In the genomic region with DNA sequence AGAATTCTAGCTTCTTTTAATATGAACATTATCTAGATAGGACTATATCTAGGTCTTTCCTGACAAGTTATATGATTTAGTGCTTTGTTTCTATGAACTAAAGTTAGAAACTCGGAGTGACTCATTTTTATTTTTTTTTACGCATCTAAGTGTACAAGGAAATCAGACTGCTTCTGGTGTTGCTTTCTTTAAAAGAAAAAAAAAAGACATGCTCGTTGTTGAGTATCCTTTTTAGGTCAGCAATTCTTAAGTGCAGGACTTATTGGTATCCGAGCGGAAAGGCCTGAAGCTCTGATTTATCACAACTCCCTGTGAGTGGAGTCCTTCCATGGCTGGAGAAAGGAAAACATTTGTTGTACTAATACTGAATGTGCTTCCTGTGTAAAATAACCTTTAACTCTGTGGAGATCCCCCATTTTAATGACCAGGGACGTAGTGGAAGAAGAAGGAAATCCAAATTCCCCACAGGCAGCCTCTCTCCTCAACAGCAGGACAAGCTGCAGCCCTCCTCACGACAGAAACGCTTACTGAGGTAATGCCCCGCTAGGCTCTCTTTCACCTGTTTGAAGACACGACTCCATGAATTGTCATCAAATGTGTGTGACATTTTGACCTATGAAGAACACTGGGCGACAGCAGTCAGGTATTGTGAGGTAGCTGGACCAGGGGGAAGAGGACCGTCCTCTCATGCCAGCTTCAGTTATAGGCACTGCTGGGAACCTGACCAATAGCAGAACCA, we compare ENCODE assay signal across 13 cellular contexts. TPM values are rescaled to one million over a fixed set of nuclear protein-coding genes. Genes with fewer than 3 reads are reported as not detected.
A peak's percentile ranks its signal among the peaks of the same experiment; 100 is the strongest.
DNase-seq lines count a peak whose midpoint lies in the region; ATAC-seq and TF ChIP-seq lines count a peak whose summit lies in the region.
"Had no signal": no experiment of that assay in that cellular context is flagged by ENCODE, and none has a peak within 500 bp of the region (broad histone marks: within the 10 kb centered on the region; RNA-seq: fewer than 3 reads in every experiment).

No MANE protein-coding gene starts in this region.

- no peak for TF ChIP-seq CTCF in WTC11 (IDR thresholded peaks at IDR 0.05)

- intact Hi-C loops in right cardiac atrium (cut with DNase I), result no loop called here

- WGBS in right cardiac atrium, result 58% methylated on average over 12 of the region's 12 CpGs

- peaks cover 2% of the 10 kb centered on the region for H3K4me1 ChIP-seq in right cardiac atrium (ENCODE audit: control insufficient read depth, insufficient read depth, low read length)

- no peak overlapping the region for H3K4me3 ChIP-seq in right cardiac atrium (ENCODE audit: low read length)

- DNase-seq in WTC11 (ENCODE audit: low spot score) (no peak), right cardiac atrium (no peak), NCI-H1436 (lab: John Stamatoyannopoulos, UW) (no peak), substantia nigra (lab: John Stamatoyannopoulos, UW) (no peak), activated T-cell treated with anti-CD3 and anti-CD28 coated beads for 4 hours (no peak)
- DNase-seq in stimulated activated naive B cell treated with anti-CD40 and anti-IgM and Interleukin-4, amounts not matched to agents 10 μg/mL and 1 μg/mL and 100 μg/mL, for 72 hours, result no peak
- DNase-seq: activated T-cell treated with anti-CD3 and anti-CD28 coated beads, Interleukin-2, amount 50 U/mL, for 24 hours; CD4-positive, CD25-positive, alpha-beta regulatory T cell; mesendoderm; NCI-H2171; stimulated activated naive CD4-positive, alpha-beta T cell treated with Interleukin-2 at 50 U/mL for 16 hours had no signal

- no peaks in the 10 kb centered on the region for H3K9me3 Mint-ChIP-seq in WTC11
- H3K9me3 Mint-ChIP-seq in stimulated activated naive B cell treated with anti-CD40 and anti-IgM and Interleukin-4, amounts not matched to agents 10 μg/mL and 1 μg/mL and 100 μg/mL, for 72 hours, result no peaks in the 10 kb centered on the region
- H3K9me3 Mint-ChIP-seq: activated T-cell treated with anti-CD3 and anti-CD28 coated beads, Interleukin-2, amount 50 U/mL, for 24 hours had no signal

- no peaks in the 10 kb centered on the region for H3K9me3 ChIP-seq in right cardiac atrium (ENCODE audit: control insufficient read depth, low read length)

- H3K36me3 Mint-ChIP-seq in WTC11, result no peaks in the 10 kb centered on the region
- H3K36me3 Mint-ChIP-seq in stimulated activated naive B cell treated with anti-CD40 and anti-IgM and Interleukin-4, amounts not matched to agents 10 μg/mL and 1 μg/mL and 100 μg/mL, for 72 hours, result peaks cover 2 to 9% of the 10 kb centered on the region in 2 donors
- H3K36me3 Mint-ChIP-seq: CD4-positive, CD25-positive, alpha-beta regulatory T cell had no signal

- POLR2A ChIA-PET in WTC11 (lab: Charles Lee), result no interaction called here

- no peaks in the 10 kb centered on the region for H3K27me3 ChIP-seq in right cardiac atrium (ENCODE audit: control insufficient read depth, insufficient read depth)

- H3K27ac ChIP-seq in right cardiac atrium (ENCODE audit: low read length) (peak overlapping the region; percentile 60), substantia nigra (ENCODE audit: low read depth, low read length, poor library complexity, severe bottlenecking) (no peak overlapping the region)

- CTCF ChIA-PET in WTC11 (lab: Charles Lee), result interaction anchor here (0.7 to 1.4 kb wide), 3 partner anchors 15 to 156 kb away, joined by 3 to 4 read pairs (median 3); no protein-coding TSS in a partner anchor

- H3K27ac Mint-ChIP-seq in WTC11, result peak overlapping the region; percentile 38; the same call in 1 of the 2 replicates
- peak overlapping the region; percentile 89 for H3K27ac Mint-ChIP-seq in stimulated activated naive B cell treated with anti-CD40 and anti-IgM and Interleukin-4, amounts not matched to agents 10 μg/mL and 1 μg/mL and 100 μg/mL, for 72 hours
- H3K27ac Mint-ChIP-seq: activated T-cell treated with anti-CD3 and anti-CD28 coated beads, Interleukin-2, amount 50 U/mL, for 24 hours; CD4-positive, CD25-positive, alpha-beta regulatory T cell had no signal

- peaks cover 13% of the 10 kb centered on the region for H3K4me1 Mint-ChIP-seq in WTC11
- H3K4me1 Mint-ChIP-seq in stimulated activated naive B cell treated with anti-CD40 and anti-IgM and Interleukin-4, amounts not matched to agents 10 μg/mL and 1 μg/mL and 100 μg/mL, for 72 hours, result peaks cover 36 to 68% of the 10 kb centered on the region in 2 donors

- no peaks in the 10 kb centered on the region for H3K27me3 Mint-ChIP-seq in WTC11 (ENCODE audit: low read depth)
- no peaks in the 10 kb centered on the region for H3K27me3 Mint-ChIP-seq in stimulated activated naive B cell treated with anti-CD40 and anti-IgM and Interleukin-4, amounts not matched to agents 10 μg/mL and 1 μg/mL and 100 μg/mL, for 72 hours

- H3K4me3 Mint-ChIP-seq in WTC11, result no peak overlapping the region
- H3K4me3 Mint-ChIP-seq in stimulated activated naive B cell treated with anti-CD40 and anti-IgM and Interleukin-4, amounts not matched to agents 10 μg/mL and 1 μg/mL and 100 μg/mL, for 72 hours, result peak overlapping the region; percentile 36 to 37
- H3K4me3 Mint-ChIP-seq: activated T-cell treated with anti-CD3 and anti-CD28 coated beads, Interleukin-2, amount 50 U/mL, for 24 hours; CD4-positive, CD25-positive, alpha-beta regulatory T cell had no signal

- peak; percentile 21 for ATAC-seq in GM21390 (IDR thresholded peaks at IDR 0.05; ENCODE audit: unreplicated experiment)
- no peak for ATAC-seq in WTC11
- peak in 1 of 2 donors; percentile 85 for ATAC-seq in right cardiac atrium
- no peak for ATAC-seq in stimulated activated naive B cell treated with anti-CD40 and anti-IgM and Interleukin-4, amounts not matched to agents 10 μg/mL and 1 μg/mL and 100 μg/mL, for 72 hours (replicated peaks)
- ATAC-seq in GM21423 (IDR thresholded peaks at IDR 0.05; ENCODE audit: unreplicated experiment), result no peak

TF ChIP-seq in WTC11, 78 proteins besides CTCF, POLR2A, EP300 and RAD21 (continues in another document):
- TF ChIP-seq TCF7 (CRISPR knock-in tag; IDR thresholded peaks at IDR 0.05; ENCODE audit: low read depth) (no peak), FOXP1 (CRISPR knock-in tag; IDR thresholded peaks at IDR 0.05; ENCODE audit: borderline replicate concordance) (no peak), GABPB1 (CRISPR knock-in tag; IDR thresholded peaks at IDR 0.05) (no peak), ZNF138 (CRISPR knock-in tag; conservative IDR thresholded peaks at IDR 0.05) (no peak), ZNF416 (CRISPR knock-in tag; IDR thresholded peaks at IDR 0.05) (no peak), SP1 (CRISPR knock-in tag; conservative IDR thresholded peaks at IDR 0.05) (no peak), FOXK1 (CRISPR knock-in tag; IDR thresholded peaks at IDR 0.05) (no peak)
- TF ChIP-seq, protein P1, sequence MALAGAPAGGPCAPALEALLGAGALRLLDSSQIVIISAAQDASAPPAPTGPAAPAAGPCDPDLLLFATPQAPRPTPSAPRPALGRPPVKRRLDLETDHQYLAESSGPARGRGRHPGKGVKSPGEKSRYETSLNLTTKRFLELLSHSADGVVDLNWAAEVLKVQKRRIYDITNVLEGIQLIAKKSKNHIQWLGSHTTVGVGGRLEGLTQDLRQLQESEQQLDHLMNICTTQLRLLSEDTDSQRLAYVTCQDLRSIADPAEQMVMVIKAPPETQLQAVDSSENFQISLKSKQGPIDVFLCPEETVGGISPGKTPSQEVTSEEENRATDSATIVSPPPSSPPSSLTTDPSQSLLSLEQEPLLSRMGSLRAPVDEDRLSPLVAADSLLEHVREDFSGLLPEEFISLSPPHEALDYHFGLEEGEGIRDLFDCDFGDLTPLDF (CRISPR knock-in tag; IDR thresholded peaks at IDR 0.05), result no peak
- TF ChIP-seq, protein P2, sequence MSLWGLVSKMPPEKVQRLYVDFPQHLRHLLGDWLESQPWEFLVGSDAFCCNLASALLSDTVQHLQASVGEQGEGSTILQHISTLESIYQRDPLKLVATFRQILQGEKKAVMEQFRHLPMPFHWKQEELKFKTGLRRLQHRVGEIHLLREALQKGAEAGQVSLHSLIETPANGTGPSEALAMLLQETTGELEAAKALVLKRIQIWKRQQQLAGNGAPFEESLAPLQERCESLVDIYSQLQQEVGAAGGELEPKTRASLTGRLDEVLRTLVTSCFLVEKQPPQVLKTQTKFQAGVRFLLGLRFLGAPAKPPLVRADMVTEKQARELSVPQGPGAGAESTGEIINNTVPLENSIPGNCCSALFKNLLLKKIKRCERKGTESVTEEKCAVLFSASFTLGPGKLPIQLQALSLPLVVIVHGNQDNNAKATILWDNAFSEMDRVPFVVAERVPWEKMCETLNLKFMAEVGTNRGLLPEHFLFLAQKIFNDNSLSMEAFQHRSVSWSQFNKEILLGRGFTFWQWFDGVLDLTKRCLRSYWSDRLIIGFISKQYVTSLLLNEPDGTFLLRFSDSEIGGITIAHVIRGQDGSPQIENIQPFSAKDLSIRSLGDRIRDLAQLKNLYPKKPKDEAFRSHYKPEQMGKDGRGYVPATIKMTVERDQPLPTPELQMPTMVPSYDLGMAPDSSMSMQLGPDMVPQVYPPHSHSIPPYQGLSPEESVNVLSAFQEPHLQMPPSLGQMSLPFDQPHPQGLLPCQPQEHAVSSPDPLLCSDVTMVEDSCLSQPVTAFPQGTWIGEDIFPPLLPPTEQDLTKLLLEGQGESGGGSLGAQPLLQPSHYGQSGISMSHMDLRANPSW (CRISPR knock-in tag; conservative IDR thresholded peaks at IDR 0.05; ENCODE audit: low read depth), result no peak
- TF ChIP-seq, protein P3, sequence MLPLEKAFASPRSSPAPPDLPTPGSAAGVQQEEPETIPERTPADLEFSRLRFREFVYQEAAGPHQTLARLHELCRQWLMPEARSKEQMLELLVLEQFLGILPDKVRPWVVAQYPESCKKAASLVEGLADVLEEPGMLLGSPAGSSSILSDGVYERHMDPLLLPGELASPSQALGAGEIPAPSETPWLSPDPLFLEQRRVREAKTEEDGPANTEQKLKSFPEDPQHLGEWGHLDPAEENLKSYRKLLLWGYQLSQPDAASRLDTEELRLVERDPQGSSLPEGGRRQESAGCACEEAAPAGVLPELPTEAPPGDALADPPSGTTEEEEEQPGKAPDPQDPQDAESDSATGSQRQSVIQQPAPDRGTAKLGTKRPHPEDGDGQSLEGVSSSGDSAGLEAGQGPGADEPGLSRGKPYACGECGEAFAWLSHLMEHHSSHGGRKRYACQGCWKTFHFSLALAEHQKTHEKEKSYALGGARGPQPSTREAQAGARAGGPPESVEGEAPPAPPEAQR (CRISPR knock-in tag; IDR thresholded peaks at IDR 0.05), result no peak
- TF ChIP-seq, protein P4, sequence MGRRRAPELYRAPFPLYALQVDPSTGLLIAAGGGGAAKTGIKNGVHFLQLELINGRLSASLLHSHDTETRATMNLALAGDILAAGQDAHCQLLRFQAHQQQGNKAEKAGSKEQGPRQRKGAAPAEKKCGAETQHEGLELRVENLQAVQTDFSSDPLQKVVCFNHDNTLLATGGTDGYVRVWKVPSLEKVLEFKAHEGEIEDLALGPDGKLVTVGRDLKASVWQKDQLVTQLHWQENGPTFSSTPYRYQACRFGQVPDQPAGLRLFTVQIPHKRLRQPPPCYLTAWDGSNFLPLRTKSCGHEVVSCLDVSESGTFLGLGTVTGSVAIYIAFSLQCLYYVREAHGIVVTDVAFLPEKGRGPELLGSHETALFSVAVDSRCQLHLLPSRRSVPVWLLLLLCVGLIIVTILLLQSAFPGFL (CRISPR knock-in tag; IDR thresholded peaks at IDR 0.05; ENCODE audit: borderline replicate concordance), result no peak

RNA-seq across cellular contexts. Expression of a gene that starts 17.9 kb away (rescaled TPM):
- 90.8 to 95.0 TPM (median 92.2 TPM) in 3 replicates for total RNA-seq in WTC11 (2021)
- 100 to 1,000 TPM in 1 of 4 donors, 10 to 100 TPM in 3; 75.3 to 101 (median 96.8) TPM for total RNA-seq in right cardiac atrium
- polyA plus RNA-seq in right cardiac atrium, result 147 TPM
